ENCODE assay signal across 8 cellular contexts in the genomic region with DNA sequence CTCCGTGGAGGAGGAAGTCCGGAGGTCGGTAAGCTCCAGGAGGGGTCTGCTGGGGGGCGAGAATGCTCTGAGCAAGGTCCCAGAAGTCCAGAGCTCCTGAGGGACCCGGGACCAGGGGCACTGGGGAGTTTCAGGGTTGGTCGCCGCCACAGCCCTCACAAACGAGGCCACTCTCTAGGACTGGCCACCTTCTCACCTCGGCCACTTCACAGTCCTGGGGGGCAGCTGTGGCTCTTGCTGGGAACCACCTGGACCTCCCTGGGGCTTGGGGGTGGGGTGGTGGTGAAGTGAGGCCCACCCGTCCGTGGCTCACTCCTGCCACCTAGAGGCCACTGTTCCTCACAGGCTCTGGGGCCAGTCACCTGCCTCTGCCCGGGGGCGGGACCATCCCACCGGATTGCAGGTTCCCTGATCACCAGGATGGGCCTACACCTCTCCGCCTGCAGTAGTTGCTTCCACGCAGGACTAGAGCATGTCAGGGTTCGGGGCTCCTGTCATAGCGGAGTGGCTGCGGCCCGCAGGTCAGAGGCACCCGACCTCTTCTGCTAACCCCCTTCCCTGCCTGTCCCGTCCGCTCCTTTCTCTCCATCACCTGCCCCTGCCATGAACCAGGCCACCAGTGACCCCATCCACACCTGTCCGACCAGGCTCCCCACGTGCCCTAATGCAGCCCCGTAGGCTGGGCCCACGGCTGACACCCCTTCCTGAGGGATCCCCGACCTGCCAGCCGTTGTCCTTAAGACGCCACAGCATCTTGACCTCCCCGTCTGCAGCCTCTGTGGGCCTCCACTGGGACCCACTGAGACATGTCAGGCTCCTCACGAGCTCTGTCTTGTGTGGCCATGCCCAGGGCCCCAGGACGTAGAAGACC. TPM values are rescaled to one million over a fixed set of nuclear protein-coding genes. Genes with fewer than 3 reads are reported as not detected.
DNase-seq lines count a peak whose midpoint lies in the region; ATAC-seq and TF ChIP-seq lines count a peak whose summit lies in the region.

No MANE protein-coding gene starts in this region.

- peak overlapping the region in 1 of 2 donors; percentile 28 for H3K4me3 ChIP-seq in gastroesophageal sphincter

- H3K4me1 ChIP-seq in ES-I3 (ENCODE audit: insufficient read depth, low read length) (peaks cover 20% of the 10 kb centered on the region; the same call in 1 of the 2 replicates), gastroesophageal sphincter (peaks cover 0 to 22% (median 7%) of the 10 kb centered on the region in 3 donors)

- H3K27me3 Mint-ChIP-seq in IgD-negative memory B cell (peaks cover 13% of the 10 kb centered on the region), progenitor cell of endocrine pancreas (peaks cover 16% of the 10 kb centered on the region)

- POLR2A ChIA-PET in RWPE1 (lab: Yijun Ruan, JAX; ENCODE audit: low non-redundant PET), result no interaction called here

- no peak overlapping the region for H3K27ac ChIP-seq in RWPE1
- peak overlapping the region in 3 of 4 donors; percentile 60 to 78 (median 66) for H3K27ac ChIP-seq in gastroesophageal sphincter

- H3K9me3 Mint-ChIP-seq in IgD-negative memory B cell (no peaks in the 10 kb centered on the region), progenitor cell of endocrine pancreas (ENCODE audit: low read depth) (no peaks in the 10 kb centered on the region)

- peak overlapping the region in 3 of 4 donors; percentile 8 to 78 (median 54) for H3K4me3 Mint-ChIP-seq in IgD-negative memory B cell
- no peak overlapping the region for H3K4me3 Mint-ChIP-seq in progenitor cell of endocrine pancreas (ENCODE audit: low read depth)

- TF ChIP-seq EP300 in gastroesophageal sphincter (IDR thresholded peaks at IDR 0.05), result no peak

- H3K27ac Mint-ChIP-seq in IgD-negative memory B cell (no peak overlapping the region), progenitor cell of endocrine pancreas (no peak overlapping the region)

- peaks cover 0 to 13% (median 11%) of the 10 kb centered on the region in 3 donors for H3K4me1 Mint-ChIP-seq in IgD-negative memory B cell
- H3K4me1 Mint-ChIP-seq in progenitor cell of endocrine pancreas (ENCODE audit: low read depth), result peaks cover 11% of the 10 kb centered on the region

- TF ChIP-seq CTCF in RWPE1 (conservative IDR thresholded peaks at IDR 0.05; ENCODE audit: low read depth), result peak; percentile 99
- peak in 3 of 4 experiments; percentile 61 to 81 (median 71) for TF ChIP-seq CTCF in gastroesophageal sphincter (IDR thresholded peaks at IDR 0.05)
- peak; percentile 87 for TF ChIP-seq CTCF in progenitor cell of endocrine pancreas (IDR thresholded peaks at IDR 0.05; ENCODE audit: unreplicated experiment)

- TF ChIP-seq POLR2A in gastroesophageal sphincter (IDR thresholded peaks at IDR 0.05), result no peak

- DNase-seq in RWPE1 (ENCODE audit: low spot score) (peak; percentile 92), progenitor cell of endocrine pancreas (ENCODE audit: low spot score, unreplicated experiment) (peak; percentile 86), ureter (ENCODE audit: low spot score) (peak; percentile 74), mesenteric fat pad (ENCODE audit: low spot score) (no peak)
- peak; percentile 69 for DNase-seq in activated T-helper 9 cell treated with anti-CD3 and anti-CD28 coated beads, Interleukin-2, amount 50 U/mL, for 16 hours (ENCODE audit: low read depth)

- H3K9me3 ChIP-seq in ES-I3 (ENCODE audit: control insufficient read depth, insufficient read depth, low read length) (no peaks in the 10 kb centered on the region), gastroesophageal sphincter (no peaks in the 10 kb centered on the region)

- peaks cover 53% of the 10 kb centered on the region for H3K27me3 ChIP-seq in gastroesophageal sphincter

- CTCF ChIA-PET in RWPE1 (lab: Yijun Ruan, JAX), result interaction anchor here (0.5 to 6.5 kb wide), 18 partner anchors 8 to 900 kb away, joined by 3 to 98 read pairs (median 4); a partner anchor contains a TSS

- ATAC-seq in gastroesophageal sphincter, result peak; percentile 47

- WGBS in gastroesophageal sphincter (ENCODE audit: low coverage in 1 of 2), 2 donors, result 39 to 47% methylated on average over 9 to 15 of the region's 33 CpGs

- H3K36me3 ChIP-seq in ES-I3 (ENCODE audit: insufficient read depth, low read length) (no peaks in the 10 kb centered on the region), gastroesophageal sphincter (no peaks in the 10 kb centered on the region)

- peak overlapping the region; percentile 1; the same call in 1 of the 2 replicates for H3K9ac ChIP-seq in ES-I3 (ENCODE audit: low read depth, low read length)

- peaks cover 3% of the 10 kb centered on the region for H3K36me3 Mint-ChIP-seq in IgD-negative memory B cell
- H3K36me3 Mint-ChIP-seq in progenitor cell of endocrine pancreas (ENCODE audit: insufficient read depth), result no peaks in the 10 kb centered on the region

RNA-seq across cellular contexts. Expression of a gene that starts 5.1 kb away (rescaled TPM):
- 41.3 TPM for polyA plus RNA-seq in IgD-negative memory B cell
- total RNA-seq in gastroesophageal sphincter (10 to 100 TPM; 28.1 to 39.7 (median 33.6) TPM), progenitor cell of endocrine pancreas (86.7 and 92.7 TPM in 2 replicates), ureter (43.6 TPM), mesenteric fat pad (42.5 TPM)

RNA-seq across cellular contexts. Expression of a gene that starts 8.4 kb away (rescaled TPM):
- not detected for polyA plus RNA-seq in IgD-negative memory B cell
- 10 to 100 TPM in 1 of 4 donors, 1 to 10 TPM in 3; 4.4 to 13.3 (median 7.1) TPM for total RNA-seq in gastroesophageal sphincter
- not detected in 2 replicates for total RNA-seq in progenitor cell of endocrine pancreas
- total RNA-seq in ureter, result 28.1 TPM
- total RNA-seq in mesenteric fat pad, result 70.5 TPM

RNA-seq across cellular contexts. Expression of a gene that starts 21.5 kb away (rescaled TPM):
- 202 TPM for polyA plus RNA-seq in IgD-negative memory B cell
- total RNA-seq in gastroesophageal sphincter, result 10 to 100 TPM in 2 of 4 donors, 1 to 10 TPM in 2; 3.4 to 16.0 (median 10.5) TPM
- 6.5 and 7.6 TPM in 2 replicates for total RNA-seq in progenitor cell of endocrine pancreas
- 10.3 TPM for total RNA-seq in ureter
- 29.0 TPM for total RNA-seq in mesenteric fat pad

RNA-seq across cellular contexts. Expression of a gene that starts 21.9 kb away (rescaled TPM):
- not detected for polyA plus RNA-seq in IgD-negative memory B cell
- total RNA-seq in gastroesophageal sphincter (1 to 10 TPM in 1 of 4 donors, under 1 TPM in 2, not detected in 1; 0.40 to 1.6 (median 0.58) TPM), progenitor cell of endocrine pancreas (3.3 and 3.4 TPM in 2 replicates), ureter (1.9 TPM), mesenteric fat pad (0.74 TPM)

RNA-seq across cellular contexts. Expression of a gene that starts 22.0 kb away (rescaled TPM):
- 3.7 TPM for polyA plus RNA-seq in IgD-negative memory B cell
- total RNA-seq in gastroesophageal sphincter (1 to 10 TPM in 1 of 4 donors, under 1 TPM in 3; 0.50 to 1.1 (median 0.66) TPM), progenitor cell of endocrine pancreas (1.5 TPM in 2 replicates), ureter (0.42 TPM), mesenteric fat pad (1.3 TPM)
